Comparison of ENCODE assay signal across 16 cellular contexts in genomic region chr4:98706200-98706813, GRCh38. TPM values are rescaled to one million over a fixed set of nuclear protein-coding genes. Genes with fewer than 3 reads are reported as not detected.
DNase-seq lines count a peak whose midpoint lies in the region; ATAC-seq and TF ChIP-seq lines count a peak whose summit lies in the region.
"Had no signal": no experiment of that assay in that cellular context is flagged by ENCODE, and none has a peak within 500 bp of the region (broad histone marks: within the 10 kb centered on the region; RNA-seq: fewer than 3 reads in every experiment).

No MANE protein-coding gene starts in this region.

- intact Hi-C loops in colonic mucosa (cut with DNase I), result no loop called here

- peaks cover 64% of the 10 kb centered on the region for H3K9me3 Mint-ChIP-seq in T-helper 1 cell treated with Interleukin-12 subunit alpha and Interleukin-12 subunit beta and Interleukin-4 antibody, amounts not matched to agents 30 μg/mL and 1 μg/mL, for 36 hours
- peaks cover 31% of the 10 kb centered on the region for H3K9me3 Mint-ChIP-seq in activated naive CD8-positive, alpha-beta T cell treated with anti-CD3 and anti-CD28 coated beads, Interleukin-2, amount 10 ng/mL, durations not matched to agents 7 days and 5 days
- H3K9me3 Mint-ChIP-seq in stimulated activated naive CD8-positive, alpha-beta T cell treated with anti-CD3 and anti-CD28 coated beads, Interleukin-15, amount 100 ng/mL, for 72 hours, result peaks cover 36 to 43% of the 10 kb centered on the region in 2 donors

- no peaks in the 10 kb centered on the region for H3K27me3 Mint-ChIP-seq in T-helper 1 cell treated with Interleukin-12 subunit alpha and Interleukin-12 subunit beta and Interleukin-4 antibody, amounts not matched to agents 30 μg/mL and 1 μg/mL, for 36 hours (ENCODE audit: low read depth)
- H3K27me3 Mint-ChIP-seq in activated naive CD8-positive, alpha-beta T cell treated with anti-CD3 and anti-CD28 coated beads, Interleukin-2, amount 10 ng/mL, durations not matched to agents 7 days and 5 days, result no peaks in the 10 kb centered on the region
- no peaks in the 10 kb centered on the region for H3K27me3 Mint-ChIP-seq in stimulated activated naive CD8-positive, alpha-beta T cell treated with anti-CD3 and anti-CD28 coated beads, Interleukin-15, amount 100 ng/mL, for 72 hours

- no peaks in the 10 kb centered on the region for H3K27me3 ChIP-seq in colonic mucosa
- H3K27me3 ChIP-seq: gastroesophageal sphincter, MG63, right atrium auricular region had no signal

- TF ChIP-seq CTCF in colonic mucosa (IDR thresholded peaks at IDR 0.05), result no peak

- H3K27ac ChIP-seq in colonic mucosa, result no peak overlapping the region
- H3K27ac ChIP-seq: gastroesophageal sphincter, right atrium auricular region had no signal

- H3K36me3 ChIP-seq in colonic mucosa, result no peaks in the 10 kb centered on the region
- H3K36me3 ChIP-seq: gastroesophageal sphincter, MG63, right atrium auricular region had no signal

- peak overlapping the region; percentile 79 for H3K4me3 Mint-ChIP-seq in T-helper 1 cell treated with Interleukin-12 subunit alpha and Interleukin-12 subunit beta and Interleukin-4 antibody, amounts not matched to agents 30 μg/mL and 1 μg/mL, for 36 hours
- peak overlapping the region; percentile 85 for H3K4me3 Mint-ChIP-seq in activated naive CD8-positive, alpha-beta T cell treated with anti-CD3 and anti-CD28 coated beads, Interleukin-2, amount 10 ng/mL, durations not matched to agents 7 days and 5 days
- peak overlapping the region; percentile 75 for H3K4me3 Mint-ChIP-seq in stimulated activated naive CD8-positive, alpha-beta T cell treated with anti-CD3 and anti-CD28 coated beads, Interleukin-15, amount 100 ng/mL, for 72 hours
- H3K4me3 Mint-ChIP-seq: neural crest cell; stimulated activated naive B cell treated with anti-CD40 and anti-IgM and Interleukin-4, amounts not matched to agents 10 μg/mL and 1 μg/mL and 100 μg/mL, for 72 hours had no signal

- no peaks in the 10 kb centered on the region for H3K9me3 ChIP-seq in colonic mucosa
- H3K9me3 ChIP-seq: MG63, right atrium auricular region had no signal

- ATAC-seq in activated naive CD8-positive, alpha-beta T cell treated with anti-CD3 and anti-CD28 coated beads, Interleukin-2, amount 10 ng/mL, durations not matched to agents 7 days and 5 days (ENCODE audit: low read depth), result peak; percentile 95
- ATAC-seq in stimulated activated naive CD8-positive, alpha-beta T cell treated with anti-CD3 and anti-CD28 coated beads, Interleukin-15, amount 100 ng/mL, for 72 hours, result peak; percentile 97
- no peak for ATAC-seq in HG02678 (IDR thresholded peaks at IDR 0.05; ENCODE audit: unreplicated experiment)
- ATAC-seq: gastroesophageal sphincter; stimulated activated naive B cell treated with anti-CD40 and anti-IgM and Interleukin-4, amounts not matched to agents 10 μg/mL and 1 μg/mL and 100 μg/mL, for 72 hours had no signal

- DNase-seq in activated gamma-delta T cell treated with Interleukin-2 at 50 U/mL for 16 hours (peak; percentile 35), activated gamma-delta T cell (lab: John Stamatoyannopoulos, UW) (no peak), colonic mucosa (no peak), A172 (ENCODE audit: low spot score) (no peak)
- peak; percentile 52 for DNase-seq in activated naive CD8-positive, alpha-beta T cell treated with anti-CD3 and anti-CD28 coated beads, Interleukin-2, amount 10 ng/mL, durations not matched to agents 7 days and 5 days
- DNase-seq in stimulated activated naive CD8-positive, alpha-beta T cell treated with anti-CD3 and anti-CD28 coated beads, Interleukin-15, amount 100 ng/mL, for 72 hours, result peak; percentile 37 to 41
- DNase-seq: caudate nucleus; MG63; NCI-H2171 treated with DMSO at 0.1 percent for 48 hours; stimulated activated CD4-positive, alpha-beta T cell treated with anti-CD3 and anti-CD28 coated beads, Interleukin-4, amount 100 ng/mL, for 1 hour; stimulated activated naive B cell treated with anti-CD40 and anti-IgM and Interleukin-4, amounts not matched to agents 10 μg/mL and 1 μg/mL and 100 μg/mL, for 72 hours had no signal

- no peak overlapping the region for H3K9ac ChIP-seq in colonic mucosa (ENCODE audit: low read depth in 2 of 2, low read length in 2 of 2)

- peak overlapping the region; percentile 97 for H3K27ac Mint-ChIP-seq in T-helper 1 cell treated with Interleukin-12 subunit alpha and Interleukin-12 subunit beta and Interleukin-4 antibody, amounts not matched to agents 30 μg/mL and 1 μg/mL, for 36 hours
- peak overlapping the region; percentile 99 for H3K27ac Mint-ChIP-seq in activated naive CD8-positive, alpha-beta T cell treated with anti-CD3 and anti-CD28 coated beads, Interleukin-2, amount 10 ng/mL, durations not matched to agents 7 days and 5 days
- H3K27ac Mint-ChIP-seq in stimulated activated naive CD8-positive, alpha-beta T cell treated with anti-CD3 and anti-CD28 coated beads, Interleukin-15, amount 100 ng/mL, for 72 hours, result peak overlapping the region; percentile 77 to 87
- H3K27ac Mint-ChIP-seq: stimulated activated naive B cell treated with anti-CD40 and anti-IgM and Interleukin-4, amounts not matched to agents 10 μg/mL and 1 μg/mL and 100 μg/mL, for 72 hours had no signal

- H3K4me1 ChIP-seq in colonic mucosa, result no peaks in the 10 kb centered on the region
- H3K4me1 ChIP-seq: gastroesophageal sphincter, right atrium auricular region had no signal

- peaks cover 35% of the 10 kb centered on the region for H3K36me3 Mint-ChIP-seq in T-helper 1 cell treated with Interleukin-12 subunit alpha and Interleukin-12 subunit beta and Interleukin-4 antibody, amounts not matched to agents 30 μg/mL and 1 μg/mL, for 36 hours (ENCODE audit: low read depth)
- peaks cover 59% of the 10 kb centered on the region for H3K36me3 Mint-ChIP-seq in activated naive CD8-positive, alpha-beta T cell treated with anti-CD3 and anti-CD28 coated beads, Interleukin-2, amount 10 ng/mL, durations not matched to agents 7 days and 5 days

- POLR2A ChIA-PET in activated naive CD8-positive, alpha-beta T cell treated with anti-CD3 and anti-CD28 coated beads, Interleukin-2, amount 10 ng/mL, durations not matched to agents 7 days and 5 days (lab: Charles Lee), result interaction anchor here (0.5 to 0.6 kb wide), 2 partner anchors 18 to 223 kb away, joined by 3 to 4 read pairs; partner anchors contain the start of gene EIF4E

- no peak overlapping the region for H3K4me3 ChIP-seq in colonic mucosa
- H3K4me3 ChIP-seq: gastroesophageal sphincter, MG63, right atrium auricular region had no signal

- H3K4me1 Mint-ChIP-seq in T-helper 1 cell treated with Interleukin-12 subunit alpha and Interleukin-12 subunit beta and Interleukin-4 antibody, amounts not matched to agents 30 μg/mL and 1 μg/mL, for 36 hours (ENCODE audit: low read depth), result peaks cover 17% of the 10 kb centered on the region
- peaks cover 19% of the 10 kb centered on the region for H3K4me1 Mint-ChIP-seq in activated naive CD8-positive, alpha-beta T cell treated with anti-CD3 and anti-CD28 coated beads, Interleukin-2, amount 10 ng/mL, durations not matched to agents 7 days and 5 days
- peaks cover 26% of the 10 kb centered on the region for H3K4me1 Mint-ChIP-seq in stimulated activated naive CD8-positive, alpha-beta T cell treated with anti-CD3 and anti-CD28 coated beads, Interleukin-15, amount 100 ng/mL, for 72 hours
- H3K4me1 Mint-ChIP-seq: neural crest cell; stimulated activated naive B cell treated with anti-CD40 and anti-IgM and Interleukin-4, amounts not matched to agents 10 μg/mL and 1 μg/mL and 100 μg/mL, for 72 hours had no signal

RNA-seq across cellular contexts. Expression of gene TSPAN5, which starts 47.9 kb away (rescaled TPM):
- total RNA-seq in activated naive CD8-positive, alpha-beta T cell treated with anti-CD3 and anti-CD28 coated beads, Interleukin-2, amount 10 ng/mL, durations not matched to agents 7 days and 5 days, result 10 to 100 TPM; 19.8 to 21.4 TPM
- 1 to 10 TPM; 5.3 to 5.6 TPM for total RNA-seq in colonic mucosa
- total RNA-seq in A172 (2014; rRNA removed; shearing (Covaris generic)), result 8.8 and 18.4 TPM in 2 replicates

Comparison
In these comparisons a context has a peak if more than half of its experiments do, and no peak if none do; other contexts are left out.
1. DNase-seq: peak in activated gamma-delta T cell treated with Interleukin-2 at 50 U/mL for 16 hours (single experiment), activated naive CD8-positive, alpha-beta T cell treated with anti-CD3 and anti-CD28 coated beads, Interleukin-2, amount 10 ng/mL, durations not matched to agents 7 days and 5 days (single experiment) and stimulated activated naive CD8-positive, alpha-beta T cell treated with anti-CD3 and anti-CD28 coated beads, Interleukin-15, amount 100 ng/mL, for 72 hours (2 of 2); none in activated gamma-delta T cell (single experiment), colonic mucosa (single experiment) and A172 (single experiment).
2. Peak in every context shown above with its lines, with median percentiles within 50 percentile points of each other: H3K27ac Mint-ChIP-seq and H3K4me3 Mint-ChIP-seq.